Comparison of ENCODE assay signal across 16 cellular contexts in the genomic region with DNA sequence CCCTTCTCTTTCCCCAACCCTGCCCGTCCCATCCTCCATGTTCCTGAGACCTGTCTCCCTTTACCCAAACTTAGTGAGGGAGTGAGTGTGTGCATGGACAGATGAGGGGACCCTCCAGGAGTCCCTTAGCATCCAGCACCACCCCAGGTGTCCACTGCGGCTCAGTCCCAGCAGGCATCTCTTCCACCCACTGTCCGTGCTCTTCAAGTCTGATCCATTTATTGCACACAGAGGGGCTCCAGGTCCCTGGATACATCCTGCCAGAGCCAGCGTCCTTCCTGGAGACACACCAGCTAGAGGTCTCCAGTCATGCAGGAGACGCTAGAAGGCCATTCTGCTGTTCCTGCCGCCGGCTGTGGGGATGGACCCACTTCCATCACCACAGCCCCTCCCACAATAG.
DNase-seq lines count a peak whose midpoint lies in the region; ATAC-seq and TF ChIP-seq lines count a peak whose summit lies in the region.
"Had no signal": no experiment of that assay in that cellular context is flagged by ENCODE, and none has a peak within 500 bp of the region (broad histone marks: within the 10 kb centered on the region; RNA-seq: fewer than 3 reads in every experiment).

No MANE protein-coding gene starts in this region.

- H3K4me3 Mint-ChIP-seq in activated CD8-positive, alpha-beta memory T cell treated with anti-CD3 and anti-CD28 coated beads, Interleukin-2, amount 10 ng/mL, durations not matched to agents 7 days and 5 days = no peak overlapping the region
- H3K4me3 Mint-ChIP-seq: CD14-positive monocyte; CD4-positive, alpha-beta memory T cell had no signal

- no peaks in the 10 kb centered on the region for H3K4me1 ChIP-seq in spleen
- no peaks in the 10 kb centered on the region for H3K4me1 ChIP-seq in Peyer's patch
- H3K4me1 ChIP-seq: HAP-1 had no signal

- no peaks in the 10 kb centered on the region for H3K27me3 Mint-ChIP-seq in activated CD8-positive, alpha-beta memory T cell treated with anti-CD3 and anti-CD28 coated beads, Interleukin-2, amount 10 ng/mL, durations not matched to agents 7 days and 5 days

- peak; percentile 12 for DNase-seq in activated CD8-positive, alpha-beta memory T cell treated with anti-CD3 and anti-CD28 coated beads, Interleukin-2, amount 10 ng/mL, durations not matched to agents 7 days and 5 days
- no peak for DNase-seq in activated CD8-positive, alpha-beta memory T cell treated with anti-CD3 and anti-CD28 coated beads, Interleukin-2, amount 50 U/mL, for 48 hours
- DNase-seq in left lobe of liver (ENCODE audit: low spot score) = peak; percentile 26
- DNase-seq in spleen = peak; percentile 27
- DNase-seq in NOMO-1 treated with DMSO at 0.1 percent for 48 hours (lab: John Stamatoyannopoulos, UW; ENCODE audit: unreplicated experiment) = no peak
- no peak for DNase-seq in stimulated activated CD4-positive, alpha-beta T cell treated with anti-CD3 and anti-CD28 coated beads, Interleukin-2, amount 100 ng/mL, for 48 hours
- no peak for DNase-seq in Peyer's patch
- DNase-seq: 8988T; CD4-positive, alpha-beta memory T cell; DMS153; DMS79; GF-D8; GOT3 had no signal

- H3K36me3 ChIP-seq in spleen (no peaks in the 10 kb centered on the region), Peyer's patch (no peaks in the 10 kb centered on the region)
- H3K36me3 ChIP-seq: BLaER1, HAP-1 had no signal

- no peaks in the 10 kb centered on the region for H3K9me3 Mint-ChIP-seq in activated CD8-positive, alpha-beta memory T cell treated with anti-CD3 and anti-CD28 coated beads, Interleukin-2, amount 10 ng/mL, durations not matched to agents 7 days and 5 days (ENCODE audit: low read depth)

- no peaks in the 10 kb centered on the region for H3K4me1 Mint-ChIP-seq in activated CD8-positive, alpha-beta memory T cell treated with anti-CD3 and anti-CD28 coated beads, Interleukin-2, amount 10 ng/mL, durations not matched to agents 7 days and 5 days
- H3K4me1 Mint-ChIP-seq: CD14-positive monocyte; CD4-positive, alpha-beta memory T cell had no signal

- no peaks in the 10 kb centered on the region for H3K36me3 Mint-ChIP-seq in activated CD8-positive, alpha-beta memory T cell treated with anti-CD3 and anti-CD28 coated beads, Interleukin-2, amount 10 ng/mL, durations not matched to agents 7 days and 5 days
- H3K36me3 Mint-ChIP-seq: CD14-positive monocyte; CD4-positive, alpha-beta memory T cell had no signal

- H3K27ac Mint-ChIP-seq in activated CD8-positive, alpha-beta memory T cell treated with anti-CD3 and anti-CD28 coated beads, Interleukin-2, amount 10 ng/mL, durations not matched to agents 7 days and 5 days = no peak overlapping the region
- H3K27ac Mint-ChIP-seq: CD4-positive, alpha-beta memory T cell had no signal

- H3K9me3 ChIP-seq in spleen = peaks cover 0 to 6% (median 0%) of the 10 kb centered on the region in 8 donors
- no peaks in the 10 kb centered on the region for H3K9me3 ChIP-seq in Peyer's patch
- H3K9me3 ChIP-seq: HAP-1 had no signal

- H3K4me3 ChIP-seq in spleen (no peak overlapping the region), Peyer's patch (no peak overlapping the region)
- H3K4me3 ChIP-seq: BLaER1, HAP-1 had no signal

- 66 to 91% (median 74%) methylated on average over 7 of the region's 7 CpGs for WGBS in spleen, 5 donors

- H3K27ac ChIP-seq in spleen (no peak overlapping the region), Peyer's patch (no peak overlapping the region)
- H3K27ac ChIP-seq: BLaER1 had no signal

- TF ChIP-seq CTCF in spleen (IDR thresholded peaks at IDR 0.05 in 8 of 11, conservative IDR thresholded peaks at IDR 0.05 in 3 of 11) (no peak), Peyer's patch (IDR thresholded peaks at IDR 0.05) (no peak)

- no peak for ATAC-seq in activated CD8-positive, alpha-beta memory T cell treated with anti-CD3 and anti-CD28 coated beads, Interleukin-2, amount 10 ng/mL, durations not matched to agents 7 days and 5 days
- ATAC-seq in left lobe of liver = no peak

- H3K27me3 ChIP-seq in spleen (replicated peaks in 1 of 7) = peaks cover 0 to 18% (median 0%) of the 10 kb centered on the region in 7 donors
- no peaks in the 10 kb centered on the region for H3K27me3 ChIP-seq in Peyer's patch
- H3K27me3 ChIP-seq: BLaER1 had no signal

- intact Hi-C loops in spleen (cut with DNase I; ENCODE audit: low total_unique reads) = no loop called here

- CTCF ChIA-PET in activated CD8-positive, alpha-beta memory T cell treated with anti-CD3 and anti-CD28 coated beads, Interleukin-2, amount 10 ng/mL, durations not matched to agents 7 days and 5 days (lab: Charles Lee) = no interaction called here

- TF ChIP-seq POLR2A in spleen (IDR thresholded peaks at IDR 0.05) (no peak), Peyer's patch (IDR thresholded peaks at IDR 0.05) (no peak)

Comparison
In these comparisons a context has a peak if more than half of its experiments do, and no peak if none do; other contexts are left out.
1. DNase-seq: peak in activated CD8-positive, alpha-beta memory T cell treated with anti-CD3 and anti-CD28 coated beads, Interleukin-2, amount 10 ng/mL, durations not matched to agents 7 days and 5 days (single experiment), left lobe of liver (single experiment) and spleen (single experiment); none in activated CD8-positive, alpha-beta memory T cell treated with anti-CD3 and anti-CD28 coated beads, Interleukin-2, amount 50 U/mL, for 48 hours (single experiment), NOMO-1 treated with DMSO at 0.1 percent for 48 hours (single experiment), stimulated activated CD4-positive, alpha-beta T cell treated with anti-CD3 and anti-CD28 coated beads, Interleukin-2, amount 100 ng/mL, for 48 hours (0 of 2) and Peyer's patch (0 of 3).